Comparison of ENCODE assay signal across 36 cellular contexts in the genomic region with DNA sequence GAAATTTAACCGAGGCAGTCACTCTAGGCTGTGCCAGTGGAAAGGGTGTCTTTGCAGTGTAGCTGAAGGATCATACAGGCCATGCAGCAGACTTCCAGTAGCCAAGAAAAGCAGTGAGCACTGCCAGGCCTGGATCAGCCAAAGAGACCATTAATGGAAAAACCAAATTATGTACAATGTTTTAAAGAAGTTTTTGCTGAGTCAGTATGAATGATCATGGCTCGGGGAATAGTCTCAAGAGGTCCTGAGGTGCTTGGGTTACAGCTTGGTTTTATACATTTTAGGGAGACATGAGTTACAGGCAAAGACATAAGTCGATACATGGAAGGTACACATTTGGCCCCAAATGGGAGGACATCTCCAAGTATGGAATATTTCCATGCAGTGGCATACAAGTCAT.
"Had no signal": no experiment of that assay in that cellular context is flagged by ENCODE, and none has a peak within 500 bp of the region (broad histone marks: within the 10 kb centered on the region; RNA-seq: fewer than 3 reads in every experiment).

No MANE protein-coding gene starts in this region.

- H3K36me3 Mint-ChIP-seq: activated CD4-positive, alpha-beta memory T cell treated with anti-CD3 and anti-CD28 coated beads for 36 hours; activated naive CD4-positive, alpha-beta T cell treated with anti-CD3 and anti-CD28 coated beads, Interleukin-2, amount 50 U/mL, for 72 hours; activated naive CD8-positive, alpha-beta T cell treated with anti-CD3 and anti-CD28 coated beads for 36 hours had no signal

- H3K9me3 Mint-ChIP-seq: activated CD4-positive, alpha-beta T cell treated with anti-CD3 and anti-CD28 coated beads, Interleukin-2, amount 10 ng/mL, durations not matched to agents 24 days and 14 days; activated CD8-positive, alpha-beta T cell treated with anti-CD3 and anti-CD28 coated beads for 36 hours; activated naive CD4-positive, alpha-beta T cell treated with anti-CD3 and anti-CD28 coated beads, Interleukin-2, amount 50 U/mL, for 72 hours; activated T-cell treated with anti-CD3 and anti-CD28 coated beads, Interleukin-2, amount 50 U/mL, for 4 hours; activated T-cell treated with anti-CD3 and anti-CD28 coated beads, Interleukin-2, amount 50 U/mL, for 72 hours; activated T-helper 1 cell treated with anti-CD3 and anti-CD28 coated beads, Interleukin-12 subunit alpha, Interleukin-12 subunit beta, Interleukin-2, Interleukin-4 antibody, amounts not matched to agents 30 ng/mL and 10 ng/mL and 1 ng/mL, durations not matched to agents 14 hours and 24 hours and 36 hours; activated T-helper 17 cell treated with anti-CD3 and anti-CD28 coated beads, Interleukin-2, amount 50 U/mL, for 72 hours; T-helper 1 cell treated with Interleukin-12 subunit alpha and Interleukin-12 subunit beta and Interleukin-4 antibody, amounts not matched to agents 30 μg/mL and 1 μg/mL, for 36 hours; T-helper 2 cell treated with Interferon-gamma antibody and Interleukin-4, amounts not matched to agents 5 μg/mL and 100 μg/mL, for 36 hours had no signal

- FAIRE-seq: astrocyte, TTC549 had no signal

- H3K27me3 ChIP-seq: adrenal gland, body of pancreas, brain microvascular endothelial cell, breast epithelium had no signal

- H3K27ac Mint-ChIP-seq: activated B cell treated with CpG ODN at 0.5 μM for 24 hours; activated CD4-positive, alpha-beta memory T cell treated with anti-CD3 and anti-CD28 coated beads for 36 hours; activated CD4-positive, alpha-beta T cell treated with anti-CD3 and anti-CD28 coated beads, Interleukin-2, amount 10 ng/mL, durations not matched to agents 24 days and 14 days; activated CD8-positive, alpha-beta T cell treated with anti-CD3 and anti-CD28 coated beads for 36 hours; activated naive CD4-positive, alpha-beta T cell treated with anti-CD3 and anti-CD28 coated beads for 36 hours; activated naive CD4-positive, alpha-beta T cell treated with anti-CD3 and anti-CD28 coated beads, Interleukin-2, amount 50 U/mL, for 72 hours; activated naive CD8-positive, alpha-beta T cell treated with anti-CD3 and anti-CD28 coated beads for 36 hours; activated T-cell treated with anti-CD3 and anti-CD28 coated beads, Interleukin-2, amount 50 U/mL, for 72 hours; activated T-helper 1 cell treated with anti-CD3 and anti-CD28 coated beads, Interleukin-12 subunit alpha, Interleukin-12 subunit beta, Interleukin-2, Interleukin-4 antibody, amounts not matched to agents 30 ng/mL and 10 ng/mL and 1 ng/mL, durations not matched to agents 14 hours and 24 hours and 36 hours; activated T-helper 17 cell treated with anti-CD3 and anti-CD28 coated beads, Interleukin-2, amount 50 U/mL, for 72 hours; T-helper 1 cell treated with Interleukin-12 subunit alpha and Interleukin-12 subunit beta and Interleukin-4 antibody, amounts not matched to agents 30 μg/mL and 1 μg/mL, for 36 hours; T-helper 2 cell treated with Interferon-gamma antibody and Interleukin-4, amounts not matched to agents 5 μg/mL and 100 μg/mL, for 36 hours had no signal

- H3K4me1 Mint-ChIP-seq: activated B cell treated with CpG ODN at 0.5 μM for 24 hours; activated CD4-positive, alpha-beta T cell treated with anti-CD3 and anti-CD28 coated beads, Interleukin-2, amount 10 ng/mL, durations not matched to agents 24 days and 14 days; activated naive CD8-positive, alpha-beta T cell treated with anti-CD3 and anti-CD28 coated beads for 36 hours; activated T-helper 17 cell treated with anti-CD3 and anti-CD28 coated beads, Interleukin-2, amount 50 U/mL, for 72 hours had no signal

- H3K9me3 ChIP-seq: adrenal gland, body of pancreas, breast epithelium had no signal

- H3K4me3 ChIP-seq: adrenal gland, body of pancreas, breast epithelium had no signal

- H3K36me3 ChIP-seq: adrenal gland, brain microvascular endothelial cell, breast epithelium had no signal

- H3K4me1 ChIP-seq: adrenal gland, body of pancreas, breast epithelium had no signal

- H3K27me3 Mint-ChIP-seq: activated B cell treated with CpG ODN at 0.5 μM for 24 hours; activated CD4-positive, alpha-beta T cell treated with anti-CD3 and anti-CD28 coated beads, Interleukin-2, amount 10 ng/mL, durations not matched to agents 24 days and 14 days had no signal

- ATAC-seq: activated CD8-positive, alpha-beta T cell treated with anti-CD3 and anti-CD28 coated beads for 36 hours; activated naive CD4-positive, alpha-beta T cell treated with anti-CD3 and anti-CD28 coated beads, Interleukin-2, amount 50 U/mL, for 72 hours; activated T-cell treated with anti-CD3 and anti-CD28 coated beads, Interleukin-2, amount 50 U/mL, for 4 hours; activated T-cell treated with anti-CD3 and anti-CD28 coated beads, Interleukin-2, amount 50 U/mL, for 72 hours; activated T-helper 17 cell treated with anti-CD3 and anti-CD28 coated beads, Interleukin-2, amount 50 U/mL, for 72 hours; body of pancreas had no signal

- DNase-seq: activated B cell treated with CpG ODN at 0.5 μM for 24 hours; activated CD4-positive, alpha-beta memory T cell treated with anti-CD3 and anti-CD28 coated beads for 36 hours; activated CD4-positive, alpha-beta T cell treated with anti-CD3 and anti-CD28 coated beads for 4 hours; activated CD4-positive, alpha-beta T cell treated with anti-CD3 and anti-CD28 coated beads, Interleukin-2, amount 10 ng/mL, durations not matched to agents 24 days and 14 days; activated CD4-positive, alpha-beta T cell treated with anti-CD3 and anti-CD28 coated beads, Interleukin-2, amount 50 U/mL, for 1 hour; activated CD4-positive, alpha-beta T cell treated with anti-CD3 and anti-CD28 coated beads, Interleukin-2, amount 50 U/mL, for 4 hours; activated CD4-positive, CD25-positive, alpha-beta regulatory T cell treated with anti-CD3 and anti-CD28 coated beads, Interleukin-2, amount 50 U/mL, for 72 hours; activated CD8-positive, alpha-beta memory T cell treated with anti-CD3 and anti-CD28 coated beads, Interleukin-2, amount 50 U/mL, for 4 hours; activated CD8-positive, alpha-beta T cell treated with anti-CD3 and anti-CD28 coated beads for 36 hours; activated effector memory CD4-positive, alpha-beta T cell treated with anti-CD3 and anti-CD28 coated beads, Interleukin-2, amount 50 U/mL, for 16 hours; activated gamma-delta T cell treated with Interleukin-2 at 50 U/mL for 16 hours; activated naive CD4-positive, alpha-beta T cell; activated naive CD4-positive, alpha-beta T cell treated with anti-CD3 and anti-CD28 coated beads for 36 hours; activated naive CD4-positive, alpha-beta T cell treated with anti-CD3 and anti-CD28 coated beads, Interleukin-2, amount 50 U/mL, for 16 hours; activated naive CD8-positive, alpha-beta T cell treated with anti-CD3 and anti-CD28 coated beads for 36 hours; activated T-cell treated with anti-CD3 and anti-CD28 coated beads for 4 hours; activated T-cell treated with anti-CD3 and anti-CD28 coated beads, Interleukin-2, amount 50 U/mL, for 1 hour; activated T-cell treated with anti-CD3 and anti-CD28 coated beads, Interleukin-2, amount 50 U/mL, for 4 hours; activated T-cell treated with anti-CD3 and anti-CD28 coated beads, Interleukin-2, amount 50 U/mL, for 72 hours; adrenal gland; amniotic stem cell; aorta; body of pancreas; brain microvascular endothelial cell; central memory CD4-positive, alpha-beta T cell; T-helper 2 cell; T-helper 9 cell had no signal

- H3K27ac ChIP-seq: adrenal gland, body of pancreas, brain microvascular endothelial cell, breast epithelium, VCaP had no signal

- H3K4me3 Mint-ChIP-seq: activated B cell treated with CpG ODN at 0.5 μM for 24 hours; activated CD4-positive, alpha-beta memory T cell treated with anti-CD3 and anti-CD28 coated beads for 36 hours; activated CD4-positive, alpha-beta T cell treated with anti-CD3 and anti-CD28 coated beads, Interleukin-2, amount 10 ng/mL, durations not matched to agents 24 days and 14 days; activated CD8-positive, alpha-beta T cell treated with anti-CD3 and anti-CD28 coated beads for 36 hours; activated naive CD4-positive, alpha-beta T cell treated with anti-CD3 and anti-CD28 coated beads for 36 hours; activated naive CD8-positive, alpha-beta T cell treated with anti-CD3 and anti-CD28 coated beads for 36 hours; activated T-cell treated with anti-CD3 and anti-CD28 coated beads, Interleukin-2, amount 50 U/mL, for 4 hours; activated T-cell treated with anti-CD3 and anti-CD28 coated beads, Interleukin-2, amount 50 U/mL, for 72 hours; activated T-helper 1 cell treated with anti-CD3 and anti-CD28 coated beads, Interleukin-12 subunit alpha, Interleukin-12 subunit beta, Interleukin-2, Interleukin-4 antibody, amounts not matched to agents 30 ng/mL and 10 ng/mL and 1 ng/mL, durations not matched to agents 14 hours and 24 hours and 36 hours; activated T-helper 17 cell treated with anti-CD3 and anti-CD28 coated beads, Interleukin-2, amount 50 U/mL, for 72 hours; T-helper 1 cell treated with Interleukin-12 subunit alpha and Interleukin-12 subunit beta and Interleukin-4 antibody, amounts not matched to agents 30 μg/mL and 1 μg/mL, for 36 hours; T-helper 2 cell treated with Interferon-gamma antibody and Interleukin-4, amounts not matched to agents 5 μg/mL and 100 μg/mL, for 36 hours had no signal
